Comparison of ENCODE assay signal across 15 cellular contexts in genomic region chr16:14135704-14136103, GRCh38.
DNase-seq lines count a peak whose midpoint lies in the region; TF ChIP-seq lines count a peak whose summit lies in the region.
"Had no signal": no experiment of that assay in that cellular context is flagged by ENCODE, and none has a peak within 500 bp of the region (broad histone marks: within the 10 kb centered on the region; RNA-seq: fewer than 3 reads in every experiment).

No MANE protein-coding gene starts in this region.

- 97% methylated on average over 5 of the region's 5 CpGs for WGBS in suprapubic skin

- H3K27me3 ChIP-seq in cardiac muscle cell (no peaks in the 10 kb centered on the region), left ventricle myocardium inferior (ENCODE audit: low read depth) (no peaks in the 10 kb centered on the region), suprapubic skin (no peaks in the 10 kb centered on the region)

- H3K4me1 Mint-ChIP-seq in mesothelial cell of epicardium: peaks cover 10% of the 10 kb centered on the region

- no peak for DNase-seq in cardiac muscle cell (ENCODE audit: low read depth in 1 of 2, low spot score in 1 of 2)
- DNase-seq in left ventricle myocardium inferior: no peak
- DNase-seq in amniotic epithelial cell (ENCODE audit: low read depth): peak; percentile 68
- no peak for DNase-seq in mesothelial cell of epicardium (ENCODE audit: low spot score in 2 of 2, unreplicated experiment in 2 of 2)
- DNase-seq in stimulated activated CD4-positive, alpha-beta T cell treated with anti-CD3 and anti-CD28 coated beads, Interleukin-12 subunit alpha, Interleukin-12 subunit beta, amount 100 ng/mL, for 4 hours: no peak
- DNase-seq in suprapubic skin (ENCODE audit: low spot score in 2 of 2): no peak
- DNase-seq: C1 segment of cervical spinal cord; Calu3; CD4-positive, alpha-beta memory T cell; COR-L47; DMS53; DMS79 treated with DMSO at 0.1 percent for 48 hours; GF-D8; GOT3 had no signal

- H3K4me3 ChIP-seq in cardiac muscle cell (no peak overlapping the region), left ventricle myocardium inferior (no peak overlapping the region), suprapubic skin (no peak overlapping the region)
- H3K4me3 ChIP-seq: HAP-1 had no signal

- no peaks in the 10 kb centered on the region for H3K9me3 ChIP-seq in cardiac muscle cell (ENCODE audit: low read depth)
- H3K9me3 ChIP-seq in left ventricle myocardium inferior (replicated peaks): no peaks in the 10 kb centered on the region
- no peaks in the 10 kb centered on the region for H3K9me3 ChIP-seq in suprapubic skin
- H3K9me3 ChIP-seq: HAP-1 had no signal

- H3K27me3 Mint-ChIP-seq in mesothelial cell of epicardium (ENCODE audit: low read depth): no peaks in the 10 kb centered on the region
- H3K27me3 Mint-ChIP-seq: CD4-positive, alpha-beta memory T cell had no signal

- H3K27ac Mint-ChIP-seq in mesothelial cell of epicardium: peak overlapping the region; percentile 68
- H3K27ac Mint-ChIP-seq: CD4-positive, alpha-beta memory T cell had no signal

- no peak overlapping the region for H3K4me3 Mint-ChIP-seq in mesothelial cell of epicardium
- H3K4me3 Mint-ChIP-seq: CD4-positive, alpha-beta memory T cell had no signal

- H3K4me1 ChIP-seq in cardiac muscle cell (ENCODE audit: low read depth) (peaks cover 7% of the 10 kb centered on the region), left ventricle myocardium inferior (no peaks in the 10 kb centered on the region), suprapubic skin (no peaks in the 10 kb centered on the region)
- H3K4me1 ChIP-seq: HAP-1 had no signal

- TF ChIP-seq POLR2A in suprapubic skin (IDR thresholded peaks at IDR 0.05): no peak

- H3K36me3 ChIP-seq in cardiac muscle cell (no peaks in the 10 kb centered on the region), left ventricle myocardium inferior (peaks cover 5% of the 10 kb centered on the region), suprapubic skin (peaks cover 9% of the 10 kb centered on the region)
- H3K36me3 ChIP-seq: HAP-1 had no signal

- H3K9me3 Mint-ChIP-seq in mesothelial cell of epicardium: peaks cover under 1% of the 10 kb centered on the region

- H3K36me3 Mint-ChIP-seq in mesothelial cell of epicardium: peaks cover 21% of the 10 kb centered on the region

- no peak for TF ChIP-seq EP300 in suprapubic skin (IDR thresholded peaks at IDR 0.05)

- TF ChIP-seq CTCF in cardiac muscle cell (IDR thresholded peaks at IDR 0.05; ENCODE audit: low read depth, low read length) (no peak), left ventricle myocardium inferior (IDR thresholded peaks at IDR 0.05; ENCODE audit: borderline replicate concordance) (no peak), mesothelial cell of epicardium (IDR thresholded peaks at IDR 0.05; ENCODE audit: unreplicated experiment) (no peak), suprapubic skin (IDR thresholded peaks at IDR 0.05) (no peak)

- intact Hi-C loops in left ventricle myocardium inferior (cut with micrococcal nuclease): no loop called here

- H3K27ac ChIP-seq in cardiac muscle cell (peak overlapping the region; percentile 35), left ventricle myocardium inferior (replicated peaks) (no peak overlapping the region), suprapubic skin (no peak overlapping the region)
